Comparison of ENCODE assay signal across 8 cellular contexts in genomic region chr7:129845178-129845971, GRCh38.
DNase-seq lines count a peak whose midpoint lies in the region; ATAC-seq, FAIRE-seq and TF ChIP-seq lines count a peak whose summit lies in the region.
"Had no signal": no experiment of that assay in that cellular context is flagged by ENCODE, and none has a peak within 500 bp of the region (broad histone marks: within the 10 kb centered on the region; RNA-seq: fewer than 3 reads in every experiment).

No MANE protein-coding gene starts in this region.

- CTCF ChIA-PET in OCI-LY7 (lab: Charles Lee; ENCODE audit: unreplicated experiment) (no interaction called here), H1 (lab: Charles Lee; ENCODE audit: partially characterized antibody) (interaction anchor here (0.6 to 3.0 kb wide), 4 partner anchors 11 to 164 kb away, joined by 3 to 13 read pairs (median 3); no protein-coding TSS in a partner anchor)

- POLR2A ChIA-PET in OCI-LY7 (lab: Charles Lee) = interaction anchor here (0.6 to 1.0 kb wide), 2 partner anchors 28 to 51 kb away, joined by 3 to 5 read pairs; no protein-coding TSS in a partner anchor
- POLR2A ChIA-PET in H1 (lab: Charles Lee; ENCODE audit: partially characterized antibody) = interaction anchor here (1.6 kb wide), 1 partner anchor 107 kb away, joined by 5 read pairs; no protein-coding TSS in a partner anchor

- intact Hi-C loops in OCI-LY7 (cut with micrococcal nuclease; ENCODE audit: unreplicated experiment) = no loop called here

- peaks cover 2% of the 10 kb centered on the region; the same call in 1 of the 2 replicates for H3K79me1 ChIP-seq in H1 (ENCODE audit: low read depth, low read length)

- H3K27ac ChIP-seq in OCI-LY7 (ENCODE audit: low read depth, low read length, poor library complexity, severe bottlenecking) (no peak overlapping the region), H1 (ENCODE audit: low read depth, low read length) (no peak overlapping the region), hepatocyte (no peak overlapping the region)

- H4K91ac ChIP-seq in H1 (replicated peaks; ENCODE audit: insufficient read length, low read length) = peak overlapping the region; percentile 22

- H2AFZ ChIP-seq in OCI-LY7 (ENCODE audit: low read length) (no peak overlapping the region), H1 (ENCODE audit: low read length) (no peak overlapping the region), hepatocyte (no peak overlapping the region)

- H2BK12ac ChIP-seq in H1 (ENCODE audit: low read depth, low read length) = peak overlapping the region; percentile 5; the same call in 1 of the 2 replicates

- H3K4me1 ChIP-seq in OCI-LY7 (ENCODE audit: insufficient read depth, low read length, poor library complexity, severe bottlenecking) = peaks cover 22% of the 10 kb centered on the region
- H3K4me1 ChIP-seq in H1 (replicated peaks in 1 of 4; ENCODE audit: control insufficient read depth in 3 of 4, insufficient read depth in 4 of 4, low read length in 3 of 4) = peaks cover 2 to 16% (median 12%) of the 10 kb centered on the region in 4 experiments
- peaks cover 7% of the 10 kb centered on the region for H3K4me1 ChIP-seq in hepatocyte (ENCODE audit: insufficient read depth)

- no peak overlapping the region for H3K9ac ChIP-seq in H1 (replicated peaks in 1 of 4; ENCODE audit: extremely low read depth in 1 of 4, low read depth in 3 of 4, low read length in 3 of 4)

- H4K20me1 ChIP-seq in OCI-LY7 (ENCODE audit: insufficient read depth, low read length) (no peaks in the 10 kb centered on the region), H1 (replicated peaks in 1 of 2; ENCODE audit: control insufficient read depth in 1 of 2, insufficient read depth in 2 of 2, low read length in 2 of 2) (peaks cover 0 to 2% of the 10 kb centered on the region in 2 experiments), hepatocyte (ENCODE audit: insufficient read depth, poor library complexity, severe bottlenecking) (peaks cover 34% of the 10 kb centered on the region)

- no peak overlapping the region for H4K8ac ChIP-seq in H1 (ENCODE audit: extremely low read depth, insufficient read depth, low read length)

- no peaks in the 10 kb centered on the region for H3K79me2 ChIP-seq in OCI-LY7 (ENCODE audit: insufficient read depth, low read depth, low read length)
- H3K79me2 ChIP-seq in H1 (ENCODE audit: control insufficient read depth in 1 of 2, insufficient read depth in 2 of 2, low read length in 2 of 2) = peaks cover 0 to 26% of the 10 kb centered on the region in 2 experiments; a peak in 3 of 4 replicates
- peaks cover 82% of the 10 kb centered on the region for H3K79me2 ChIP-seq in hepatocyte

- no peak overlapping the region for H3K4ac ChIP-seq in H1 (replicated peaks; ENCODE audit: insufficient read length, low read depth, low read length)

- TF ChIP-seq CTCF in OCI-LY7 (conservative IDR thresholded peaks at IDR 0.05; ENCODE audit: low read length) (no peak), H1 (IDR thresholded peaks at IDR 0.05; ENCODE audit: control extremely low read depth in 1 of 3, insufficient read depth in 1 of 3, low read depth in 1 of 3, low read length in 3 of 3) (no peak), hepatocyte (IDR thresholded peaks at IDR 0.05; ENCODE audit: poor library complexity) (no peak)

- DNase-seq in HCEC 1CT (peak; percentile 90), OCI-LY7 (ENCODE audit: low spot score) (no peak), H1 (ENCODE audit: low read depth in 1 of 2, low spot score in 2 of 2) (no peak), renal cortical epithelial cell (ENCODE audit: low read depth) (peak; percentile 78), hepatocyte (ENCODE audit: low spot score) (no peak), NCI-H774 (lab: John Stamatoyannopoulos, UW) (no peak)
- DNase-seq: NCI-H446 treated with DMSO at 0.1 percent for 48 hours had no signal

- TF ChIP-seq EP300 in H1 (IDR thresholded peaks at IDR 0.05; ENCODE audit: borderline replicate concordance in 1 of 2, low read depth in 2 of 2, low read length in 2 of 2) = no peak

- BruUV-seq in OCI-LY7 (replicated peaks; lab: Mats Ljungman, UMichigan) = no TSS peak

- peak overlapping the region; percentile 19 for H2BK120ac ChIP-seq in H1 (replicated peaks; ENCODE audit: low read depth, low read length)

- 84% methylated on average over 3 of the region's 3 CpGs; no CpG with 5 or more reads in 1 of the 2 experiments for WGBS in H1 (ENCODE audit: extremely low coverage in 1 of 2, insufficient coverage in 1 of 2, insufficient read length in 1 of 2, insufficient replicate concordance in 2 of 2, low coverage in 1 of 2, low lambda C conversion rate in 2 of 2, missing lambda C conversion rate in 1 of 2), 2 experiments
- WGBS in hepatocyte (ENCODE audit: low lambda C conversion rate, missing lambda C conversion rate) = 87% methylated on average over 3 of the region's 3 CpGs

- H3K23ac ChIP-seq in H1 (ENCODE audit: insufficient read length) = no peak overlapping the region

- no peak overlapping the region for H2BK5ac ChIP-seq in H1 (ENCODE audit: low read depth, low read length)

- H3K4me2 ChIP-seq in OCI-LY7 (ENCODE audit: low read length) = peak overlapping the region; percentile 11; the same call in 1 of the 2 replicates
- H3K4me2 ChIP-seq in H1 (ENCODE audit: insufficient read depth in 1 of 2, low read depth in 2 of 2, low read length in 2 of 2) = no peak overlapping the region
- H3K4me2 ChIP-seq in hepatocyte = no peak overlapping the region

- no peaks in the 10 kb centered on the region for H3K27me3 ChIP-seq in H1 (replicated peaks in 1 of 4; ENCODE audit: control insufficient read depth in 3 of 4, extremely low read depth in 1 of 4, insufficient read depth in 3 of 4, low read length in 3 of 4)
- no peaks in the 10 kb centered on the region for H3K27me3 ChIP-seq in hepatocyte

- no peak for TF ChIP-seq POLR2A in H1 (IDR thresholded peaks at IDR 0.05; ENCODE audit: control extremely low read depth in 1 of 2, low read depth in 2 of 2, low read length in 2 of 2)

- H3K23me2 ChIP-seq in H1 (ENCODE audit: low read depth, low read length) = no peaks in the 10 kb centered on the region

- 0 out of 2 replicates have a peak overlapping the region, but pooled peaks have one; percentile 29 for H2BK20ac ChIP-seq in H1 (ENCODE audit: low read length)

- no peaks in the 10 kb centered on the region for H3K36me3 ChIP-seq in OCI-LY7 (ENCODE audit: insufficient read depth, low read length)
- H3K36me3 ChIP-seq in H1 (ENCODE audit: control insufficient read depth in 2 of 4, insufficient read depth in 4 of 4, low read length in 3 of 4) = no peaks in the 10 kb centered on the region
- H3K36me3 ChIP-seq in hepatocyte (replicated peaks; ENCODE audit: insufficient read depth, low read depth) = no peaks in the 10 kb centered on the region

- FAIRE-seq in H1 (lab: Jason Lieb, UNC) = no peak

- no peak overlapping the region for H3K14ac ChIP-seq in H1 (ENCODE audit: insufficient read length)

- no peaks in the 10 kb centered on the region for H3K9me3 ChIP-seq in OCI-LY7 (ENCODE audit: low read length)
- H3K9me3 ChIP-seq in H1 (ENCODE audit: insufficient read depth in 2 of 2, low read depth in 1 of 2, low read length in 1 of 2) = no peaks in the 10 kb centered on the region
- H3K9me3 ChIP-seq in hepatocyte (ENCODE audit: low read depth) = no peaks in the 10 kb centered on the region

- H2BK15ac ChIP-seq in H1 (ENCODE audit: low read length) = no peak overlapping the region

- H2AK5ac ChIP-seq in H1 (ENCODE audit: low read depth, low read length) = no peak overlapping the region

- no peak overlapping the region for H4K5ac ChIP-seq in H1 (ENCODE audit: insufficient read length, low read depth, low read length)

- H3K56ac ChIP-seq in H1 (replicated peaks; ENCODE audit: insufficient read length, low read depth, low read length) = no peak overlapping the region

- no peak overlapping the region for H3K18ac ChIP-seq in H1 (ENCODE audit: extremely low read depth, low read length)

- H3K9me2 ChIP-seq in OCI-LY7 (ENCODE audit: insufficient read depth, low read length) (no peaks in the 10 kb centered on the region), hepatocyte (replicated peaks; ENCODE audit: insufficient read depth) (no peaks in the 10 kb centered on the region)

- ATAC-seq in GM18498 (IDR thresholded peaks at IDR 0.05; ENCODE audit: unreplicated experiment) = no peak

- no peak for TF ChIP-seq RAD21 in H1 (IDR thresholded peaks at IDR 0.05 in 1 of 2, conservative IDR thresholded peaks at IDR 0.05 in 1 of 2; ENCODE audit: low read depth in 2 of 2, low read length in 2 of 2)

- H3K4me3 ChIP-seq in OCI-LY7 (ENCODE audit: low read depth, low read length, poor library complexity, severe bottlenecking) = no peak overlapping the region
- no peak overlapping the region for H3K4me3 ChIP-seq in H1 (ENCODE audit: extremely low read depth in 1 of 4, insufficient read depth in 2 of 4, low read depth in 3 of 4, low read length in 4 of 4)
- H3K4me3 ChIP-seq in hepatocyte = no peak overlapping the region

TF ChIP-seq in H1, 55 proteins besides CTCF, POLR2A, EP300 and RAD21 (continues in another document):
- no peak for TF ChIP-seq HDAC2 (IDR thresholded peaks at IDR 0.05; ENCODE audit: borderline replicate concordance in 1 of 2, low read depth in 2 of 2, low read length in 2 of 2)
- TF ChIP-seq KDM4A (IDR thresholded peaks at IDR 0.05; ENCODE audit: low read depth, low read length, severe bottlenecking) = no peak
- no peak for TF ChIP-seq NANOG (IDR thresholded peaks at IDR 0.05; ENCODE audit: insufficient read depth, low read depth, low read length, poor library complexity, severe bottlenecking)
- TF ChIP-seq POLR2AphosphoS5 (IDR thresholded peaks at IDR 0.05; ENCODE audit: low read depth, low read length) = no peak
- TF ChIP-seq SIRT6 (IDR thresholded peaks at IDR 0.05; ENCODE audit: low read length) = no peak
- TF ChIP-seq SIN3A (conservative IDR thresholded peaks at IDR 0.05 in 1 of 2, IDR thresholded peaks at IDR 0.05 in 1 of 2; ENCODE audit: low read depth in 1 of 2, low read length in 2 of 2) = no peak
- TF ChIP-seq TAF1 (IDR thresholded peaks at IDR 0.05; ENCODE audit: low read depth, low read length) = no peak
- no peak for TF ChIP-seq TAF7 (optimal IDR thresholded peaks at IDR 0.05; ENCODE audit: borderline replicate concordance, low read depth, low read length)
- TF ChIP-seq GTF2F1 (IDR thresholded peaks at IDR 0.05; ENCODE audit: borderline replicate concordance, low read depth, low read length) = no peak
- no peak for TF ChIP-seq SP2 (IDR thresholded peaks at IDR 0.05; ENCODE audit: low read length)
- TF ChIP-seq EZH2 (IDR thresholded peaks at IDR 0.05; ENCODE audit: low read depth, low read length, severe bottlenecking) = no peak
- TF ChIP-seq MAX (IDR thresholded peaks at IDR 0.05) = no peak
- no peak for TF ChIP-seq CBX8 (IDR thresholded peaks at IDR 0.05; ENCODE audit: borderline replicate concordance, low read depth, low read length)
- TF ChIP-seq RNF2 (IDR thresholded peaks at IDR 0.05; ENCODE audit: borderline replicate concordance, low read depth, low read length, missing control alignments, poor library complexity, severe bottlenecking) = no peak
- no peak for TF ChIP-seq RXRA (IDR thresholded peaks at IDR 0.05; ENCODE audit: insufficient read depth, low read depth, low read length)

Comparison
In these comparisons a context has a peak if more than half of its experiments do, and no peak if none do; other contexts are left out.
1. DNase-seq: peak in HCEC 1CT (single experiment) and renal cortical epithelial cell (single experiment); none in OCI-LY7 (single experiment), H1 (0 of 2), hepatocyte (single experiment) and NCI-H774 (single experiment).